22 cellular contexts compared by ENCODE assay signal in the genomic region with DNA sequence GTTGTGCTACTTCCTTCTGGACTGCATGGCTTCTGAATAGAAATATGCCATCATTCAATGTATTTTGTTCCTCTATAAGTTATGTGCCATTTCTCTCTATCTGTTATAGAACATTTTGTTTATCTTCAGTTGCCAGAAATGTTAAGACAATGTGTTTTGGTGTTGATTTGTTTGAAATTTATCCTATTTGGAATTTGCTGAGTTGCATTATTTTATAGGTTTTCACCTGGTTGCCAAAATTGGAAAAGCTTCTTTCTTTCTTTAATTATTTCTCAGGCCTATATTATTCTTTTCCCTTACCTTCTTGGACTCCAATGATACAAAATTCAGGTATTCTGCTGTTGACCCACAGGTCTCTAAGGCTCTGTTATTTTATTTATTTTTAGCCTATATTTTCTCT. TPM values are rescaled to one million over a fixed set of nuclear protein-coding genes. Genes with fewer than 3 reads are reported as not detected.
DNase-seq lines count a peak whose midpoint lies in the region; ATAC-seq, FAIRE-seq and TF ChIP-seq lines count a peak whose summit lies in the region.
"Had no signal": no experiment of that assay in that cellular context is flagged by ENCODE, and none has a peak within 500 bp of the region (broad histone marks: within the 10 kb centered on the region; RNA-seq: fewer than 3 reads in every experiment).

No MANE protein-coding gene starts in this region.

- H3K56ac ChIP-seq in IMR-90 (ENCODE audit: extremely low read depth, insufficient read depth, low read length), result no peak overlapping the region

- no peak overlapping the region for H2AK5ac ChIP-seq in IMR-90 (ENCODE audit: low read depth, low read length)

- H3K14ac ChIP-seq in IMR-90 (replicated peaks; ENCODE audit: low read depth, low read length), result no peak overlapping the region

- H3K9me3 ChIP-seq in HepG2 (ENCODE audit: low read length) (no peaks in the 10 kb centered on the region), right lobe of liver (no peaks in the 10 kb centered on the region), IMR-90 (ENCODE audit: control insufficient read depth, insufficient read depth, low read length) (no peaks in the 10 kb centered on the region), K562 (replicated peaks; ENCODE audit: control insufficient read depth, insufficient read depth, low read depth, low read length) (no peaks in the 10 kb centered on the region)
- H3K9me3 ChIP-seq: BE2C, BLaER1 had no signal

- H2BK5ac ChIP-seq in IMR-90 (ENCODE audit: low read depth, low read length, poor library complexity, severe bottlenecking), result no peak overlapping the region

- dilution Hi-C loops in IMR-90 (cut with HindIII; ENCODE audit: low sequenced_read_pairs, unreplicated experiment), result no loop called here

- H3K79me2 ChIP-seq in HepG2 (ENCODE audit: insufficient read depth, low read length), result no peaks in the 10 kb centered on the region
- no peaks in the 10 kb centered on the region for H3K79me2 ChIP-seq in K562 (ENCODE audit: control insufficient read depth, insufficient read depth, low read length)

- no peak overlapping the region for H3K27ac ChIP-seq in HepG2 (ENCODE audit: extremely low read length, insufficient read depth, low read length)
- H3K27ac ChIP-seq in right lobe of liver, result no peak overlapping the region
- H3K27ac ChIP-seq in IMR-90 (ENCODE audit: insufficient read depth, low read length), result no peak overlapping the region
- no peak overlapping the region for H3K27ac ChIP-seq in K562 (ENCODE audit: extremely low read depth, low read depth, low read length)
- H3K27ac ChIP-seq: 22Rv1, BLaER1 had no signal

- TF ChIP-seq EP300 in HepG2 (IDR thresholded peaks at IDR 0.05; ENCODE audit: low read depth in 2 of 2, low read length in 2 of 2), result no peak
- no peak for TF ChIP-seq EP300 in HepG2 (CRISPR knock-in tag; IDR thresholded peaks at IDR 0.05; ENCODE audit: borderline replicate concordance)
- TF ChIP-seq EP300 in K562 (IDR thresholded peaks at IDR 0.05; ENCODE audit: low read length), result no peak

- FAIRE-seq in HepG2 (lab: Jason Lieb, UNC) (no peak), K562 (lab: Jason Lieb, UNC) (no peak)
- FAIRE-seq: G401.6, GM12891, GM19239 had no signal

- no peak for DNase-seq in HepG2 (ENCODE audit: low spot score)
- no peak for DNase-seq in right lobe of liver
- DNase-seq in IMR-90, result no peak
- no peak for DNase-seq in K562 (ENCODE audit: extremely low read depth in 1 of 4, low spot score in 3 of 4)
- DNase-seq in inferior parietal cortex (ENCODE audit: extremely low spot score), result no peak
- DNase-seq in activated CD4-positive, alpha-beta T cell treated with anti-CD3 and anti-CD28 coated beads, Interleukin-2, amount 50 U/mL, for 4 hours, result no peak
- DNase-seq: ACHN; BE2C; C1 segment of cervical spinal cord; CD4-positive, alpha-beta memory T cell; CD4-positive, CD25-positive, alpha-beta regulatory T cell; CD8-positive, alpha-beta memory T cell; COR-L47; DMS79 treated with DMSO at 0.1 percent for 48 hours; GF-D8 had no signal

- H3K4ac ChIP-seq in IMR-90 (ENCODE audit: low read depth, low read length), result no peak overlapping the region

- no peaks in the 10 kb centered on the region for H3K36me3 ChIP-seq in HepG2 (replicated peaks in 1 of 2; ENCODE audit: control insufficient read depth in 1 of 2, insufficient read depth in 2 of 2, low read length in 2 of 2)
- H3K36me3 ChIP-seq in right lobe of liver, result no peaks in the 10 kb centered on the region
- H3K36me3 ChIP-seq in IMR-90 (ENCODE audit: control insufficient read depth, insufficient read depth, low read length), result no peaks in the 10 kb centered on the region
- no peaks in the 10 kb centered on the region for H3K36me3 ChIP-seq in K562 (ENCODE audit: control insufficient read depth, insufficient read depth, low read length)
- H3K36me3 ChIP-seq: BE2C, BLaER1 had no signal

- no peak overlapping the region for H4K8ac ChIP-seq in IMR-90 (ENCODE audit: low read depth in 2 of 2, low read length in 2 of 2)

- TF ChIP-seq CTCF in HepG2 (CRISPR knock-in tag; IDR thresholded peaks at IDR 0.05) (no peak), right lobe of liver (IDR thresholded peaks at IDR 0.05) (no peak), IMR-90 (conservative IDR thresholded peaks at IDR 0.05; ENCODE audit: low read depth, low read length) (no peak), K562 (IDR thresholded peaks at IDR 0.05 in 2 of 3, conservative IDR thresholded peaks at IDR 0.05 in 1 of 3; ENCODE audit: insufficient read depth in 2 of 3, low read depth in 1 of 3, low read length in 3 of 3) (no peak)

- H2BK120ac ChIP-seq in IMR-90 (ENCODE audit: low read depth, low read length), result no peak overlapping the region

- no peak overlapping the region for H3K18ac ChIP-seq in IMR-90 (ENCODE audit: low read depth, low read length)

- CTCF ChIA-PET in HepG2 (lab: Yijun Ruan, JAX; ENCODE audit: low intra/inter-chr PET ratio, low total read pairs), result no interaction called here
- CTCF ChIA-PET in IMR-90 (lab: Yijun Ruan, JAX), result no interaction called here
- CTCF ChIA-PET in K562 (lab: Yijun Ruan, JAX; ENCODE audit: low intra/inter-chr PET ratio), result no interaction called here

- TF ChIP-seq RAD21 in HepG2 (CRISPR knock-in tag; IDR thresholded peaks at IDR 0.05) (no peak), IMR-90 (IDR thresholded peaks at IDR 0.05; ENCODE audit: low read length) (no peak), K562 (CRISPR knock-in tag; conservative IDR thresholded peaks at IDR 0.05 in 1 of 2, IDR thresholded peaks at IDR 0.05 in 1 of 2) (no peak)

- H3K23ac ChIP-seq in IMR-90 (ENCODE audit: low read depth, low read length), result no peak overlapping the region

- H2AK9ac ChIP-seq in IMR-90 (replicated peaks; ENCODE audit: low read depth, low read length, poor library complexity), result no peak overlapping the region

- POLR2A ChIA-PET in HepG2 (lab: Yijun Ruan, JAX), result no interaction called here
- POLR2A ChIA-PET in IMR-90 (lab: Charles Lee; ENCODE audit: unreplicated experiment), result no interaction called here
- POLR2A ChIA-PET in K562 (lab: Yijun Ruan, JAX), result no interaction called here

- H3K4me2 ChIP-seq in HepG2 (ENCODE audit: low read depth, low read length) (no peak overlapping the region), IMR-90 (ENCODE audit: low read depth, low read length) (no peak overlapping the region), K562 (ENCODE audit: insufficient read depth, low read length) (no peak overlapping the region)
- H3K4me2 ChIP-seq: BLaER1 had no signal

- no peak overlapping the region for H3K9ac ChIP-seq in HepG2 (ENCODE audit: insufficient read depth, low read depth, low read length)
- no peak overlapping the region for H3K9ac ChIP-seq in IMR-90 (ENCODE audit: low read depth, low read length)
- H3K9ac ChIP-seq in K562 (ENCODE audit: insufficient read depth in 1 of 2, low read depth in 2 of 2, low read length in 2 of 2), result no peak overlapping the region
- H3K9ac ChIP-seq: BLaER1 had no signal

- H3K4me1 ChIP-seq in HepG2 (ENCODE audit: insufficient read depth, low read length), result no peaks in the 10 kb centered on the region
- no peaks in the 10 kb centered on the region for H3K4me1 ChIP-seq in right lobe of liver
- no peaks in the 10 kb centered on the region for H3K4me1 ChIP-seq in IMR-90 (ENCODE audit: control insufficient read depth, insufficient read depth, low read length)
- H3K4me1 ChIP-seq in K562 (replicated peaks in 1 of 2; ENCODE audit: control insufficient read depth in 2 of 2, insufficient read depth in 2 of 2, low read length in 2 of 2), result no peaks in the 10 kb centered on the region
- H3K4me1 ChIP-seq: BE2C, BLaER1 had no signal

- no peak overlapping the region for H2AFZ ChIP-seq in HepG2 (ENCODE audit: low read length)
- H2AFZ ChIP-seq in IMR-90 (replicated peaks; ENCODE audit: low read length, poor library complexity), result no peak overlapping the region
- H2AFZ ChIP-seq in K562 (ENCODE audit: low read depth, low read length), result no peak overlapping the region

- intact Hi-C loops in HepG2 (cut with micrococcal nuclease; ENCODE audit: unreplicated experiment) (no loop called here), right lobe of liver (cut with DNase I) (no loop called here), IMR-90 (cut with micrococcal nuclease) (no loop called here), K562 (cut with micrococcal nuclease) (no loop called here)

- H3K79me1 ChIP-seq in IMR-90 (ENCODE audit: low read depth in 1 of 2, low read length in 2 of 2), result no peaks in the 10 kb centered on the region

- no peak overlapping the region for H2BK15ac ChIP-seq in IMR-90 (ENCODE audit: low read depth, low read length)

- H3K9me1 ChIP-seq in IMR-90 (ENCODE audit: insufficient read depth, low read length) (no peaks in the 10 kb centered on the region), K562 (ENCODE audit: control insufficient read depth, insufficient read depth, low read length) (no peaks in the 10 kb centered on the region)

- ATAC-seq in HepG2 (no peak), right lobe of liver (no peak), IMR-90 (ENCODE audit: low read depth) (no peak), K562 (no peak)

- TF ChIP-seq POLR2A in HepG2 (IDR thresholded peaks at IDR 0.05; ENCODE audit: insufficient read depth in 1 of 2, low read depth in 2 of 2, low read length in 2 of 2) (no peak), right lobe of liver (IDR thresholded peaks at IDR 0.05) (no peak), IMR-90 (IDR thresholded peaks at IDR 0.05; ENCODE audit: low read depth, low read length) (no peak), K562 (conservative IDR thresholded peaks at IDR 0.05) (no peak)

- no peak overlapping the region for H2BK20ac ChIP-seq in IMR-90 (ENCODE audit: low read depth, low read length)

- H3K4me3 ChIP-seq in HepG2 (replicated peaks in 1 of 3; ENCODE audit: insufficient read depth in 1 of 3, low read depth in 2 of 3, low read length in 3 of 3), result no peak overlapping the region
- H3K4me3 ChIP-seq in right lobe of liver, result no peak overlapping the region
- no peak overlapping the region for H3K4me3 ChIP-seq in IMR-90 (ENCODE audit: insufficient read depth, low read depth, low read length)
- no peak overlapping the region for H3K4me3 ChIP-seq in K562
- H3K4me3 ChIP-seq: BLaER1 had no signal

- in situ Hi-C loops in HepG2 (cut with HindIII; ENCODE audit: extremely low pct_ligation_motif_present, low pct_unique_long_range_greater_than_20kb), result loop anchor here (25.0 kb wide), 1 partner anchor 976 kb away; no protein-coding TSS in a partner anchor
- in situ Hi-C loops in IMR-90 (cut with MboI; ENCODE audit: low sequenced_read_pairs), result no loop called here
- in situ Hi-C loops in K562 (cut with MboI), result no loop called here

- H3K27me3 ChIP-seq in HepG2 (ENCODE audit: control insufficient read depth in 1 of 2, insufficient read depth in 2 of 2, low read length in 2 of 2), result no peaks in the 10 kb centered on the region
- peaks cover 0 to 4% of the 10 kb centered on the region in 2 donors for H3K27me3 ChIP-seq in right lobe of liver
- H3K27me3 ChIP-seq in IMR-90 (ENCODE audit: control insufficient read depth, insufficient read depth, low read length), result no peaks in the 10 kb centered on the region
- H3K27me3 ChIP-seq in K562 (ENCODE audit: control insufficient read depth in 2 of 2, insufficient read depth in 2 of 2, low read length in 2 of 2), result no peaks in the 10 kb centered on the region
- H3K27me3 ChIP-seq: BE2C had no signal

- BruUV-seq in HepG2 (replicated peaks; lab: Mats Ljungman, UMichigan) (no TSS peak), IMR-90 (replicated peaks; lab: Mats Ljungman, UMichigan) (no TSS peak), K562 (replicated peaks; lab: Mats Ljungman, UMichigan) (no TSS peak)

- H4K5ac ChIP-seq in IMR-90 (ENCODE audit: low read depth, low read length), result no peak overlapping the region

- no peak overlapping the region for H4K91ac ChIP-seq in IMR-90 (ENCODE audit: insufficient read depth, low read depth, low read length)

- H4K20me1 ChIP-seq in HepG2 (ENCODE audit: insufficient read depth, low read length) (no peaks in the 10 kb centered on the region), IMR-90 (ENCODE audit: insufficient read depth, low read length) (no peaks in the 10 kb centered on the region), K562 (replicated peaks; ENCODE audit: control insufficient read depth, insufficient read depth, low read length) (no peaks in the 10 kb centered on the region)
- H4K20me1 ChIP-seq: BLaER1 had no signal

RNA-seq across cellular contexts. Expression of a gene that starts 33.4 kb away (rescaled TPM):
- total RNA-seq in HepG2 (2016; rRNA removed; fragmentation: Illumina TruSeq; extraction: Trizol) (not detected in 2 replicates), right lobe of liver (under 1 TPM in 3 of 6 experiments, not detected in 3; 0.09 to 0.24 (median 0.20) TPM), IMR-90 (2012; rRNA removed) (under 0.01 TPM in 1 of 2 replicates, not detected in the other), K562 (2014; rRNA removed) (0.08 and 0.18 TPM in 2 replicates), K562 (2014; rRNA removed; fragmentation: Illumina TruSeq; extraction: Trizol) (0.15 and 0.19 TPM in 2 replicates), K562 (2015; rRNA removed; fragmentation: Illumina TruSeq; extraction: Trizol) (0.26 and 0.29 TPM in 2 replicates), K562 (2021) (0.13 and 0.22 TPM in 2 replicates)
- not detected in 2 replicates for total RNA-seq in HepG2 (2016; cell fraction: cytosol; rRNA removed; fragmentation: Illumina TruSeq; extraction: Trizol; ENCODE audit: low read depth)
- total RNA-seq in HepG2 (2016; cell fraction: insoluble cytoplasmic fraction; rRNA removed; fragmentation: Illumina TruSeq; extraction: Trizol), result not detected in 2 replicates
- not detected in 2 replicates for total RNA-seq in HepG2 (2016; cell fraction: membrane; rRNA removed; fragmentation: Illumina TruSeq; extraction: Trizol)
- total RNA-seq in HepG2 (2016; cell fraction: nucleus; rRNA removed; fragmentation: Illumina TruSeq; extraction: Trizol), result not detected in 2 replicates
- polyA plus RNA-seq in HepG2 (2011; rRNA removed) (not detected in 2 replicates), IMR-90 (2012; rRNA removed) (not detected in 2 replicates), K562 (2011; rRNA removed) (0.11 TPM in 2 replicates), K562 (2014; fragmentation: Illumina TruSeq; extraction: Trizol) (0.06 and 0.09 TPM in 2 replicates), K562 (2014; fragmentation: Nextera tagmentation; extraction: Ambion mirVana) (under 1 TPM; 0.06 to 0.07 TPM), K562 (2014; rRNA removed) (0.08 and 0.15 TPM in 2 replicates)
- polyA plus RNA-seq in HepG2 (2011; cell fraction: cytosol; rRNA removed), result not detected in 2 replicates
- polyA plus RNA-seq in HepG2 (2011; cell fraction: nucleus; rRNA removed), result not detected in 2 replicates
- polyA plus RNA-seq in HepG2 (2012), result not detected in 2 replicates
- not detected in 2 replicates for polyA plus RNA-seq in HepG2 (2016; cell fraction: cytosol; fragmentation: Illumina TruSeq; extraction: Trizol; ENCODE audit: low read depth)
- polyA plus RNA-seq in HepG2 (2016; cell fraction: insoluble cytoplasmic fraction; fragmentation: Illumina TruSeq; extraction: Trizol; ENCODE audit: low read depth), result not detected in 2 replicates
- not detected in 2 replicates for polyA plus RNA-seq in HepG2 (2016; cell fraction: membrane; fragmentation: Illumina TruSeq; extraction: Trizol; ENCODE audit: low read depth)
- polyA plus RNA-seq in HepG2 (2016; cell fraction: nucleus; fragmentation: Illumina TruSeq; extraction: Trizol; ENCODE audit: insufficient read depth, low read depth), result not detected in 2 replicates
- not detected in 2 replicates for polyA minus RNA-seq in HepG2 (2011; rRNA and poly(A)+ RNA removed; ENCODE audit: low replicate concordance)
- not detected in 2 replicates for polyA minus RNA-seq in HepG2 (2011; cell fraction: cytosol; rRNA and poly(A)+ RNA removed)
- not detected in 2 replicates for polyA minus RNA-seq in HepG2 (2011; cell fraction: nucleus; rRNA and poly(A)+ RNA removed)
- not detected in 2 replicates for polyA plus RNA-seq in IMR-90 (2012; cell fraction: cytosol; rRNA removed)
- not detected in 2 replicates for polyA plus RNA-seq in IMR-90 (2012; cell fraction: nucleus; rRNA removed; ENCODE audit: low replicate concordance)
- total RNA-seq in K562 (2011; cell fraction: chromatin; rRNA removed; ENCODE audit: low replicate concordance), result 0.30 and 0.88 TPM in 2 replicates
- under 0.01 and 0.13 TPM in 2 replicates for total RNA-seq in K562 (2011; cell fraction: nucleolus; rRNA removed)
- 0.15 and 0.53 TPM in 2 replicates for total RNA-seq in K562 (2011; cell fraction: nucleoplasm; rRNA removed)
- 0.01 TPM in 2 replicates for polyA plus RNA-seq in K562 (2011; cell fraction: cytosol; rRNA removed)
- 0.08 and 0.11 TPM in 2 replicates for polyA plus RNA-seq in K562 (2011; cell fraction: nucleus; rRNA removed)
- polyA plus RNA-seq in K562 (2012), result 0.05 and 0.14 TPM in 2 replicates
- 0.28 and 0.66 TPM in 2 replicates for polyA minus RNA-seq in K562 (2011; rRNA and poly(A)+ RNA removed)
- polyA minus RNA-seq in K562 (2011; cell fraction: cytosol; rRNA and poly(A)+ RNA removed), result 0.09 TPM in 1 of 2 replicates, not detected in the other
- polyA minus RNA-seq in K562 (2011; cell fraction: nucleus; rRNA and poly(A)+ RNA removed), result 0.27 and 0.56 TPM in 2 replicates
- total RNA-seq: CD4-positive, alpha-beta memory T cell; CD4-positive, CD25-positive, alpha-beta regulatory T cell; CD8-positive, alpha-beta memory T cell had no signal
- polyA plus RNA-seq: AG04450; CD14-positive monocyte; CD4-positive, alpha-beta memory T cell; CD4-positive, CD25-positive, alpha-beta regulatory T cell; CD8-positive, alpha-beta memory T cell had no signal
